Comparison of ENCODE assay signal across 12 cellular contexts in genomic region chr2:27495840-27496356, GRCh38. TPM values are rescaled to one million over a fixed set of nuclear protein-coding genes. Genes with fewer than 3 reads are reported as not detected.
DNase-seq lines count a peak whose midpoint lies in the region; ATAC-seq and TF ChIP-seq lines count a peak whose summit lies in the region.
"Had no signal": no experiment of that assay in that cellular context is flagged by ENCODE, and none has a peak within 500 bp of the region (broad histone marks: within the 10 kb centered on the region; RNA-seq: fewer than 3 reads in every experiment).

No MANE protein-coding gene starts in this region.

- in situ Hi-C loops in astrocyte of the cerebellum (cut with HindIII; ENCODE audit: low sequenced_read_pairs) = no loop called here

- H3K36me3 Mint-ChIP-seq in GM23338 (ENCODE audit: low read depth) (no peaks in the 10 kb centered on the region; the same call in 2 of the 3 replicates), mesothelial cell of epicardium (no peaks in the 10 kb centered on the region)

- H4K20me1 ChIP-seq in GM23338 (replicated peaks; ENCODE audit: insufficient read depth) = no peaks in the 10 kb centered on the region

- DNase-seq in A673 (ENCODE audit: low spot score) (no peak), GM23338 (ENCODE audit: low spot score) (no peak), astrocyte of the cerebellum (ENCODE audit: low read depth) (no peak), mesothelial cell of epicardium (ENCODE audit: low spot score in 2 of 2, unreplicated experiment in 2 of 2) (no peak), superior temporal gyrus (ENCODE audit: extremely low spot score) (no peak), cerebellar cortex (ENCODE audit: low spot score) (no peak), SIG-M5 treated with dmso at 0.1 percent for 504 hours (lab: John Stamatoyannopoulos, UW; ENCODE audit: unreplicated experiment) (no peak)
- DNase-seq: RPMI8226 had no signal

- no peaks in the 10 kb centered on the region for H3F3A ChIP-seq in GM23338 (replicated peaks; ENCODE audit: low read depth)

- H3K27ac ChIP-seq in A673 (ENCODE audit: low read depth, low read length, poor library complexity, severe bottlenecking) (no peak overlapping the region), GM23338 (ENCODE audit: low read depth) (no peak overlapping the region)

- H3K27ac Mint-ChIP-seq in GM23338 (no peak overlapping the region), mesothelial cell of epicardium (no peak overlapping the region)

- H3K27me3 ChIP-seq in A673 (replicated peaks; ENCODE audit: insufficient read depth, low read depth, low read length, poor library complexity) = peaks cover 35% of the 10 kb centered on the region
- peaks cover 31% of the 10 kb centered on the region for H3K27me3 ChIP-seq in GM23338 (ENCODE audit: insufficient read depth)

- no peak for TF ChIP-seq CTCF in A673 (conservative IDR thresholded peaks at IDR 0.05; ENCODE audit: low read depth, low read length)
- TF ChIP-seq CTCF in GM23338 (conservative IDR thresholded peaks at IDR 0.05; ENCODE audit: low read depth in 2 of 2) = no peak
- TF ChIP-seq CTCF in astrocyte of the cerebellum (IDR thresholded peaks at IDR 0.05; ENCODE audit: low read depth, low read length, missing control alignments) = no peak
- no peak for TF ChIP-seq CTCF in mesothelial cell of epicardium (IDR thresholded peaks at IDR 0.05; ENCODE audit: unreplicated experiment)

- peak overlapping the region; percentile 98 for H3K4me2 ChIP-seq in GM23338

- no peaks in the 10 kb centered on the region for H3K9me3 Mint-ChIP-seq in GM23338
- H3K9me3 Mint-ChIP-seq in mesothelial cell of epicardium = no peaks in the 10 kb centered on the region

- peaks cover 16% of the 10 kb centered on the region for H3K4me1 Mint-ChIP-seq in GM23338
- peaks cover 13% of the 10 kb centered on the region for H3K4me1 Mint-ChIP-seq in mesothelial cell of epicardium

- H3K4me1 ChIP-seq in A673 (ENCODE audit: insufficient read depth, low read length, poor library complexity, severe bottlenecking) = no peaks in the 10 kb centered on the region
- H3K4me1 ChIP-seq in GM23338 (ENCODE audit: insufficient read depth) = 0 out of 2 replicates have a peak, but pooled peaks cover 15% of the 10 kb centered on the region

- H3K4me3 ChIP-seq in A673 (ENCODE audit: low read depth, low read length, poor library complexity, severe bottlenecking) (peak overlapping the region; percentile 65), GM23338 (peak overlapping the region; percentile 98), astrocyte of the cerebellum (ENCODE audit: low read depth, low read length) (peak overlapping the region; percentile 73)

- H3K4me3 Mint-ChIP-seq in GM23338 = peak overlapping the region; percentile 92
- H3K4me3 Mint-ChIP-seq in mesothelial cell of epicardium = peak overlapping the region; percentile 91

- POLR2A ChIA-PET in A673 (lab: Charles Lee; ENCODE audit: low non-redundant PET) = no interaction called here

- H3K27me3 Mint-ChIP-seq in GM23338 (ENCODE audit: insufficient read depth, low read depth, poor library complexity) (peaks cover 20% of the 10 kb centered on the region), mesothelial cell of epicardium (ENCODE audit: low read depth) (peaks cover 62% of the 10 kb centered on the region)

- no peak for ATAC-seq in GM23338
- ATAC-seq in GM19395 (IDR thresholded peaks at IDR 0.05; ENCODE audit: unreplicated experiment) = no peak

- H3K9me2 ChIP-seq in GM23338 (ENCODE audit: insufficient read depth) = no peaks in the 10 kb centered on the region

- H3K36me3 ChIP-seq in A673 (ENCODE audit: insufficient read depth, low read length, poor library complexity, severe bottlenecking) (no peaks in the 10 kb centered on the region), GM23338 (ENCODE audit: insufficient read depth) (no peaks in the 10 kb centered on the region)
- H3K36me3 ChIP-seq: heart left ventricle had no signal

- peak overlapping the region; percentile 100 for H2AFZ ChIP-seq in GM23338

- no TSS peak for BruUV-seq in A673 (replicated peaks; lab: Mats Ljungman, UMichigan)

- no peaks in the 10 kb centered on the region for H3K79me2 ChIP-seq in GM23338 (replicated peaks; ENCODE audit: insufficient read depth)

- intact Hi-C loops in A673 (cut with micrococcal nuclease; ENCODE audit: unreplicated experiment) = no loop called here

- CTCF ChIA-PET in A673 (lab: Charles Lee) = no interaction called here

- no peaks in the 10 kb centered on the region for H3K9me3 ChIP-seq in A673 (ENCODE audit: low read depth, low read length, poor library complexity, severe bottlenecking)
- H3K9me3 ChIP-seq: heart left ventricle had no signal

TF ChIP-seq in GM23338, 12 proteins besides CTCF, POLR2A, EP300 and RAD21 (continues in another document):
- no peak for TF ChIP-seq ZNF462 (CRISPR knock-in tag; IDR thresholded peaks at IDR 0.05)
- TF ChIP-seq STAT1 (IDR thresholded peaks at IDR 0.05; ENCODE audit: unreplicated experiment) = no peak
- no peak for TF ChIP-seq CREB1 (CRISPR knock-in tag; IDR thresholded peaks at IDR 0.05; ENCODE audit: low read depth)
- no peak for TF ChIP-seq POLR2AphosphoS5 (IDR thresholded peaks at IDR 0.05; ENCODE audit: low read depth)
- no peak for TF ChIP-seq EZH2 (IDR thresholded peaks at IDR 0.05; ENCODE audit: low read depth, unreplicated experiment)

RNA-seq across cellular contexts. Expression of gene GCKR, which starts 0.7 kb away (rescaled TPM):
- total RNA-seq in A673 (2021) (not detected in 2 replicates), mesothelial cell of epicardium (not detected in 3 replicates)
- total RNA-seq in GM23338 (2014; rRNA removed; shearing (Covaris generic)) = not detected in 2 replicates
- not detected in 2 replicates for polyA plus RNA-seq in GM23338 (2016; fragmentation: Nextera tagmentation; extraction: Ambion mirVana)
- total RNA-seq: NCI-H460, skeletal muscle tissue had no signal

RNA-seq across cellular contexts. Expression of gene FNDC4, which starts 0.9 kb away (rescaled TPM):
- 1.3 and 3.1 TPM in 2 replicates for total RNA-seq in A673 (2021)
- 13.3 and 13.7 TPM in 2 replicates for total RNA-seq in GM23338 (2014; rRNA removed; shearing (Covaris generic))
- 5.9 and 7.8 TPM in 2 replicates for polyA plus RNA-seq in GM23338 (2016; fragmentation: Nextera tagmentation; extraction: Ambion mirVana)
- 8.1 to 8.4 TPM (median 8.4 TPM) in 3 replicates for total RNA-seq in mesothelial cell of epicardium
- total RNA-seq: NCI-H460 had no signal

RNA-seq across cellular contexts. Expression of gene IFT172, which starts 6.4 kb away (rescaled TPM):
- 42.2 and 50.4 TPM in 2 replicates for total RNA-seq in A673 (2021)
- total RNA-seq in GM23338 (2014; rRNA removed; shearing (Covaris generic)) = 17.2 and 17.6 TPM in 2 replicates
- 8.9 and 9.1 TPM in 2 replicates for polyA plus RNA-seq in GM23338 (2016; fragmentation: Nextera tagmentation; extraction: Ambion mirVana)
- total RNA-seq in mesothelial cell of epicardium = 60.6 to 68.0 TPM (median 63.0 TPM) in 3 replicates

RNA-seq across cellular contexts. Expression of gene KRTCAP3, which starts 53.7 kb away (rescaled TPM):
- 2.6 and 3.4 TPM in 2 replicates for total RNA-seq in A673 (2021)
- 6.6 and 15.8 TPM in 2 replicates for total RNA-seq in GM23338 (2014; rRNA removed; shearing (Covaris generic))
- polyA plus RNA-seq in GM23338 (2016; fragmentation: Nextera tagmentation; extraction: Ambion mirVana) = 51.2 and 52.4 TPM in 2 replicates
- 24.5 to 26.1 TPM (median 25.5 TPM) in 3 replicates for total RNA-seq in mesothelial cell of epicardium
- total RNA-seq: skeletal muscle tissue had no signal
